In the genomic region with DNA sequence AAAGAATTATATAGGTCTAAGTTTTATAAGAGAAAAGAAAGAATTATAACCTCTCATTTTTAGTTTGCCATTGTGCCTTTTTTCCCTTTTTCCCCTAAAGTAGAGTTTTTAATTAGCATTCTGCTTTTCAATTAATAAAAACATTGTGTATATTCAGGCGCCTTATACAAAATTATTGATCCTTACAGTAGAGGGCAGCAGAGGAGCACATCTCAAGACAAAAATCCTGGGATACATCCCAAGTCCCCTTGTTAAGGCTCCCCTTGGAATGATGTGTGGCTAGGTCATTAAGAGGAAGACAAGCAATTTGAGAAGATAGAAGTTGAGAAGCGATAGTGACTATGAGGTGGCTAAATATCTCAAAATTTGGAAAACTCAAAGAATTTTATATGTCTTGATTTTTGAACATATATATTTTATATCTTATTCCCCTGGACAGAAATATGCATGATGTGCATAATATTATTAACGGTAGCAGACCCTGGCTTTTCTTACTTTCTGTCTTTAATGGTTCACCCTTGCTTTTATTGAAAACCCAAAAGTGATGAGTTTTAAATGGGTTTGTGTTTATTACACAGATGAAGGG, we compare ENCODE assay signal across 8 cellular contexts. TPM values are rescaled to one million over a fixed set of nuclear protein-coding genes. Genes with fewer than 3 reads are reported as not detected.
DNase-seq lines count a peak whose midpoint lies in the region; ATAC-seq and TF ChIP-seq lines count a peak whose summit lies in the region.

No MANE protein-coding gene starts in this region.

- intact Hi-C loops in heart left ventricle (cut with DNase I): loop anchor here in 3 of 10 donors (10.0 kb wide), 3 partner anchors 110 to 1240 kb away; no protein-coding TSS in a partner anchor
- intact Hi-C loops in cardiac septum (cut with DNase I): no loop called here
- intact Hi-C loops in lower leg skin (cut with DNase I; ENCODE audit: low total_unique reads): no loop called here

- H3K9me3 ChIP-seq in heart left ventricle: peaks cover 0 to 5% (median 0%) of the 10 kb centered on the region in 12 donors

- TF ChIP-seq POLR2A in heart left ventricle (IDR thresholded peaks at IDR 0.05) (no peak), lower leg skin (IDR thresholded peaks at IDR 0.05) (no peak)

- no peaks in the 10 kb centered on the region for H3K36me3 ChIP-seq in heart left ventricle

- H3K4me1 ChIP-seq in heart left ventricle: no peaks in the 10 kb centered on the region

- WGBS in heart left ventricle, 4 donors: 44 to 52% (median 47%) methylated on average over 3 of the region's 3 CpGs
- WGBS in lower leg skin, 2 donors: 51 to 55% methylated on average over 3 of the region's 3 CpGs

- no peak for ATAC-seq in heart left ventricle

- TF ChIP-seq CTCF in heart left ventricle (IDR thresholded peaks at IDR 0.05): peak; percentile 37 to 67 (median 48)
- peak; percentile 65 for TF ChIP-seq CTCF in epithelial cell of esophagus (IDR thresholded peaks at IDR 0.05; ENCODE audit: insufficient read depth, low read depth, low read length, missing control alignments)
- no peak for TF ChIP-seq CTCF in lower leg skin (IDR thresholded peaks at IDR 0.05)

- peaks cover 0 to 10% (median 0%) of the 10 kb centered on the region in 9 donors for H3K27me3 ChIP-seq in heart left ventricle

- H3K4me3 ChIP-seq in heart left ventricle (no peak overlapping the region), epithelial cell of esophagus (ENCODE audit: low read length) (no peak overlapping the region), lower leg skin (ENCODE audit: low read depth, poor library complexity, severe bottlenecking) (no peak overlapping the region)

- DNase-seq in heart left ventricle (no peak), cardiac septum (ENCODE audit: low spot score) (no peak), NCI-H446 treated with DMSO at 0.1 percent for 48 hours (lab: John Stamatoyannopoulos, UW) (peak; percentile 13), epithelial cell of esophagus (ENCODE audit: low read depth) (peak; percentile 61), stromal cell of bone marrow (ENCODE audit: low read depth) (peak; percentile 14), lower leg skin (ENCODE audit: low spot score in 2 of 2) (no peak), UCSD-AML1 (lab: John Stamatoyannopoulos, UW; ENCODE audit: unreplicated experiment) (no peak), mesenteric fat pad (ENCODE audit: low spot score) (no peak)

- no peak overlapping the region for H3K27ac ChIP-seq in heart left ventricle

RNA-seq across cellular contexts. Expression of a gene that starts 19.1 kb away (rescaled TPM):
- total RNA-seq in heart left ventricle: 1 to 10 TPM; 2.0 to 8.2 (median 5.3) TPM
- 1 to 10 TPM; 3.2 to 4.4 TPM for polyA plus RNA-seq in heart left ventricle
- 5.7 TPM for total RNA-seq in cardiac septum
- 1 to 10 TPM; 1.1 to 5.5 (median 3.3) TPM for total RNA-seq in lower leg skin
- total RNA-seq in mesenteric fat pad: 8.7 TPM

Comparison
In these comparisons a context has a peak if more than half of its experiments do, and no peak if none do; other contexts are left out.
1. DNase-seq: peak in NCI-H446 treated with DMSO at 0.1 percent for 48 hours (single experiment), epithelial cell of esophagus (single experiment) and stromal cell of bone marrow (single experiment); none in heart left ventricle (0 of 5), cardiac septum (single experiment), lower leg skin (0 of 2), UCSD-AML1 (single experiment) and mesenteric fat pad (single experiment).
2. CTCF ChIP-seq: peak in heart left ventricle (12 of 12) and epithelial cell of esophagus (single experiment); none in lower leg skin (0 of 3).